In the genomic region with DNA sequence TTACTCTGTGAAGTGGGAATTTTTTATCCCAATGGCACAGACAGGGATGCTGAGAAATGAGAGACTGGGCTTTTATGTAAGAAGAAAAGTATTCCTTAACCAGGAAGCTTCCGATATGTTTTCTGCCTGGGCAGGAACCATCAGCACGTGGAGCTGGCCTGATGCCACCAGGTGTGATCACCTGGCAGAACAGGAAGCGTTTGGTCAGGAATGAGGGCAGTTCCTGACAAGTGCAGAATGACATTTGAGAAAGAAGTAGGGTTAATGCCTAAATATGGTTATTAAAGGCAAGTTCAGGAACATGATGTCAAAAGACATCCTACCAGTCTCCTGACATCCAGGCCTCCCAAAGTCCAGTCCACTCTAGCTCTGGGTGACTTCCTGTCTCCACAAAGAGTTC, we compare ENCODE assay signal across 25 cellular contexts.
DNase-seq lines count a peak whose midpoint lies in the region; ATAC-seq and TF ChIP-seq lines count a peak whose summit lies in the region.
"Had no signal": no experiment of that assay in that cellular context is flagged by ENCODE, and none has a peak within 500 bp of the region (broad histone marks: within the 10 kb centered on the region; RNA-seq: fewer than 3 reads in every experiment).

No MANE protein-coding gene starts in this region.

- no peaks in the 10 kb centered on the region for H3K9me3 ChIP-seq in body of pancreas
- no peaks in the 10 kb centered on the region for H3K9me3 ChIP-seq in lung (ENCODE audit: control insufficient read depth in 2 of 2, insufficient read depth in 1 of 2, low read length in 1 of 2)
- H3K9me3 ChIP-seq: breast epithelium, lower lobe of right lung, Peyer's patch, thoracic aorta had no signal

- H3K4me1 ChIP-seq in body of pancreas: peaks cover 5% of the 10 kb centered on the region
- no peaks in the 10 kb centered on the region for H3K4me1 ChIP-seq in lung (ENCODE audit: control insufficient read depth in 2 of 2, insufficient read depth in 2 of 2, low read length in 2 of 2)
- H3K4me1 ChIP-seq: breast epithelium, lower lobe of right lung, Peyer's patch had no signal

- peak; percentile 66 for ATAC-seq in body of pancreas
- no peak for ATAC-seq in lung (ENCODE audit: insufficient read depth, low FRiP score)
- ATAC-seq in GM18907 (IDR thresholded peaks at IDR 0.05; ENCODE audit: unreplicated experiment): no peak
- ATAC-seq: activated naive CD8-positive, alpha-beta T cell treated with anti-CD3 and anti-CD28 coated beads, Interleukin-2, amount 50 U/mL, for 24 hours; lower lobe of right lung; right cardiac atrium had no signal

- H3K36me3 ChIP-seq in body of pancreas (replicated peaks in 1 of 2; ENCODE audit: insufficient read depth in 1 of 2, low read depth in 2 of 2) (no peaks in the 10 kb centered on the region), lung (ENCODE audit: control insufficient read depth in 2 of 2, insufficient read depth in 2 of 2, low read length in 2 of 2) (no peaks in the 10 kb centered on the region)
- H3K36me3 ChIP-seq: breast epithelium, lower lobe of right lung, Peyer's patch, thoracic aorta, WERI-Rb-1 had no signal

- H3K4me3 ChIP-seq in body of pancreas (no peak overlapping the region), lung (no peak overlapping the region)
- H3K4me3 ChIP-seq: breast epithelium, hepatocyte, lower lobe of right lung, Peyer's patch, thoracic aorta had no signal

- no peaks in the 10 kb centered on the region for H3K27me3 ChIP-seq in body of pancreas
- no peaks in the 10 kb centered on the region for H3K27me3 ChIP-seq in lung (ENCODE audit: control insufficient read depth, insufficient read depth)
- H3K27me3 ChIP-seq: breast epithelium, hepatocyte, Peyer's patch had no signal

- DNase-seq in NCI-H2029 (lab: John Stamatoyannopoulos, UW) (peak; percentile 95), body of pancreas (peak; percentile 53 to 71 (median 60)), lung (ENCODE audit: low spot score) (peak; percentile 31), ureter (ENCODE audit: low spot score) (peak; percentile 87), KBM-7 (no peak)
- DNase-seq in activated naive CD4-positive, alpha-beta T cell treated with anti-CD3 and anti-CD28 coated beads, Interleukin-2, amount 50 U/mL, for 16 hours: no peak
- DNase-seq: activated CD8-positive, alpha-beta memory T cell treated with anti-CD3 and anti-CD28 coated beads, Interleukin-2, amount 50 U/mL, for 4 hours; activated effector memory CD4-positive, alpha-beta T cell treated with Interleukin-2 at 50 U/mL for 16 hours; activated naive CD8-positive, alpha-beta T cell treated with anti-CD3 and anti-CD28 coated beads, Interleukin-2, amount 50 U/mL, for 24 hours; cortex of kidney; foreskin fibroblast; HCEC 1CT; lower lobe of right lung; naive B cell; NCI-H1417; NCI-H2227 treated with DMSO at 0.1 percent for 48 hours; occipital lobe; Peyer's patch; right cardiac atrium; T-helper 2 cell; WERI-Rb-1 had no signal

- H3K27ac ChIP-seq in body of pancreas (no peak overlapping the region), lung (ENCODE audit: low read depth in 1 of 2, low read length in 1 of 2) (no peak overlapping the region)
- H3K27ac ChIP-seq: hepatocyte, lower lobe of right lung, Peyer's patch, thoracic aorta, WERI-Rb-1 had no signal

- in situ Hi-C loops in KBM-7 (cut with MboI; ENCODE audit: low pct_unique_long_range_greater_than_20kb, low sequenced_read_pairs): no loop called here

- no peak for TF ChIP-seq POLR2A in body of pancreas (IDR thresholded peaks at IDR 0.05)

- TF ChIP-seq CTCF in body of pancreas (IDR thresholded peaks at IDR 0.05) (no peak), lung (IDR thresholded peaks at IDR 0.05; ENCODE audit: control extremely low read depth, extremely low read depth) (no peak)

- intact Hi-C loops in body of pancreas (cut with DNase I): no loop called here

- WGBS in body of pancreas, 2 donors: 43 to 48% methylated on average over 3 of the region's 3 CpGs
- 62 to 76% methylated on average over 3 of the region's 3 CpGs for WGBS in lung, 2 donors

Comparison
In these comparisons a context has a peak if more than half of its experiments do, and no peak if none do; other contexts are left out.
1. DNase-seq: peak in NCI-H2029 (single experiment), body of pancreas (4 of 4), lung (single experiment) and ureter (single experiment); none in activated naive CD4-positive, alpha-beta T cell treated with anti-CD3 and anti-CD28 coated beads, Interleukin-2, amount 50 U/mL, for 16 hours (single experiment) and KBM-7 (single experiment).